ENCODE assay signal across 9 cellular contexts in genomic region chr2:203484266-203485112, GRCh38. TPM values are rescaled to one million over a fixed set of nuclear protein-coding genes. Genes with fewer than 3 reads are reported as not detected.
A peak's percentile ranks its signal among the peaks of the same experiment; 100 is the strongest.
DNase-seq lines count a peak whose midpoint lies in the region; ATAC-seq and TF ChIP-seq lines count a peak whose summit lies in the region.
"Had no signal": no experiment of that assay in that cellular context is flagged by ENCODE, and none has a peak within 500 bp of the region (broad histone marks: within the 10 kb centered on the region; RNA-seq: fewer than 3 reads in every experiment).

No MANE protein-coding gene starts in this region.

- H3K79me2 ChIP-seq in DND-41 (ENCODE audit: insufficient read depth, low read length) (no peaks in the 10 kb centered on the region), trophoblast cell (ENCODE audit: control insufficient read depth, insufficient read depth, low read length, poor library complexity) (no peaks in the 10 kb centered on the region)

- TF ChIP-seq CTCF in DND-41 (IDR thresholded peaks at IDR 0.05; ENCODE audit: borderline replicate concordance, extremely low read depth, low read length, poor library complexity, severe bottlenecking) (peak; percentile 80), fibroblast of mammary gland (conservative IDR thresholded peaks at IDR 0.05; ENCODE audit: control insufficient read depth, insufficient read depth, low read depth, low read length) (peak; percentile 48)

- H3K18ac ChIP-seq in trophoblast cell (ENCODE audit: low read length), result no peak overlapping the region

- H3K4me2 ChIP-seq in DND-41 (ENCODE audit: insufficient read depth, low read length) (no peak overlapping the region), trophoblast cell (ENCODE audit: low read length) (no peak overlapping the region)

- ATAC-seq in DND-41 (ENCODE audit: insufficient read depth, low read depth) (peak; percentile 94), GM21529 (IDR thresholded peaks at IDR 0.05; ENCODE audit: unreplicated experiment) (peak; percentile 88), HG02870 (IDR thresholded peaks at IDR 0.05; ENCODE audit: unreplicated experiment) (no peak)

- no peak overlapping the region for H3K27ac ChIP-seq in DND-41 (ENCODE audit: low read length)
- H3K27ac ChIP-seq in trophoblast cell (ENCODE audit: low read depth, low read length), result no peak overlapping the region

- H3K27me3 ChIP-seq in DND-41 (ENCODE audit: insufficient read depth, low read length, poor library complexity) (no peaks in the 10 kb centered on the region), trophoblast cell (ENCODE audit: insufficient read depth, low read length) (no peaks in the 10 kb centered on the region)

- H3K23ac ChIP-seq in trophoblast cell (ENCODE audit: low read length), result no peak overlapping the region

- no peak overlapping the region for H3K14ac ChIP-seq in trophoblast cell (ENCODE audit: low read length)

- DNase-seq in DND-41 (peak; percentile 54), NCI-H460 (ENCODE audit: extremely low read depth, low read depth) (peak; percentile 39), fibroblast of mammary gland (ENCODE audit: low read depth) (peak; percentile 40), trophoblast cell (peak; percentile 9 to 54), KG1 (lab: John Stamatoyannopoulos, UW) (no peak)
- DNase-seq in activated CD8-positive, alpha-beta memory T cell treated with anti-CD3 and anti-CD28 coated beads, Interleukin-2, amount 50 U/mL, for 4 hours, result peak; percentile 43
- DNase-seq: activated B cell treated with CpG ODN at 0.5 μM for 24 hours had no signal

- H4K8ac ChIP-seq in trophoblast cell (ENCODE audit: low read depth, low read length), result no peak overlapping the region

- no CpG with 5 or more reads among the region's 8 CpGs for WGBS in trophoblast cell (ENCODE audit: extremely low coverage, insufficient coverage, insufficient read length)

- no peaks in the 10 kb centered on the region for H3K36me3 ChIP-seq in DND-41 (ENCODE audit: insufficient read depth, low read length)
- H3K36me3 ChIP-seq in trophoblast cell (ENCODE audit: control insufficient read depth in 1 of 2, insufficient read depth in 2 of 2, low read length in 2 of 2), result peaks cover 3 to 4% of the 10 kb centered on the region in 2 experiments

- no peak overlapping the region for H2AK5ac ChIP-seq in trophoblast cell (ENCODE audit: low read length)

- H4K91ac ChIP-seq in trophoblast cell (ENCODE audit: low read depth, low read length), result no peak overlapping the region

- H4K20me1 ChIP-seq in DND-41 (ENCODE audit: insufficient read depth, low read length), result no peaks in the 10 kb centered on the region

- H3K9me3 ChIP-seq in DND-41 (ENCODE audit: insufficient read depth, low read length, severe bottlenecking) (no peaks in the 10 kb centered on the region), trophoblast cell (ENCODE audit: insufficient read depth, low read depth, low read length) (no peaks in the 10 kb centered on the region)

- H3K4me3 ChIP-seq in DND-41 (ENCODE audit: low read depth in 1 of 2, low read length in 2 of 2), result no peak overlapping the region
- H3K4me3 ChIP-seq in fibroblast of mammary gland (ENCODE audit: control insufficient read depth, low read depth, low read length), result no peak overlapping the region
- no peak overlapping the region for H3K4me3 ChIP-seq in trophoblast cell (ENCODE audit: low read depth, low read length)

- H3K4ac ChIP-seq in trophoblast cell (ENCODE audit: low read depth, low read length), result no peak overlapping the region

- H3K9ac ChIP-seq in DND-41 (ENCODE audit: low read depth, low read length) (no peak overlapping the region), trophoblast cell (ENCODE audit: low read length) (no peak overlapping the region)

- H2BK12ac ChIP-seq in trophoblast cell (ENCODE audit: low read length), result no peak overlapping the region

- no peak overlapping the region for H2AFZ ChIP-seq in DND-41 (ENCODE audit: low read depth, low read length)
- no peak overlapping the region for H2AFZ ChIP-seq in trophoblast cell (ENCODE audit: insufficient read depth, low read length, poor library complexity)

- H2BK5ac ChIP-seq in trophoblast cell (ENCODE audit: low read depth, low read length, poor library complexity), result no peak overlapping the region

- no peak overlapping the region for H2BK120ac ChIP-seq in trophoblast cell (ENCODE audit: insufficient read depth, low read length, poor library complexity)

- H3K4me1 ChIP-seq in DND-41 (ENCODE audit: insufficient read depth, low read length) (no peaks in the 10 kb centered on the region), trophoblast cell (ENCODE audit: control insufficient read depth in 1 of 2, insufficient read depth in 2 of 2, low read length in 2 of 2) (no peaks in the 10 kb centered on the region)

- H3K79me1 ChIP-seq in trophoblast cell (ENCODE audit: low read length), result no peaks in the 10 kb centered on the region

- H4K12ac ChIP-seq in trophoblast cell (ENCODE audit: low read depth, low read length), result no peak overlapping the region

RNA-seq across cellular contexts. Expression of gene RAPH1, which starts 50.6 kb away (rescaled TPM):
- total RNA-seq in NCI-H460 (2014; rRNA removed; shearing (Covaris generic)), result 33.6 and 33.8 TPM in 2 replicates
- 7.7 and 10.9 TPM in 2 replicates for polyA plus RNA-seq in NCI-H460 (2014; cell fraction: nucleus; rRNA removed)
- 22.5 and 22.9 TPM in 2 replicates for polyA plus RNA-seq in trophoblast cell (2013)
